In genomic region chr14:63908667-63909264, GRCh38 we compare ENCODE assay signal across 12 cellular contexts. TPM values are rescaled to one million over a fixed set of nuclear protein-coding genes. Genes with fewer than 3 reads are reported as not detected.
DNase-seq lines count a peak whose midpoint lies in the region; ATAC-seq and TF ChIP-seq lines count a peak whose summit lies in the region.
"Had no signal": no experiment of that assay in that cellular context is flagged by ENCODE, and none has a peak within 500 bp of the region (broad histone marks: within the 10 kb centered on the region; RNA-seq: fewer than 3 reads in every experiment).

No MANE protein-coding gene starts in this region.

- intact Hi-C loops in upper lobe of right lung (cut with DNase I): no loop called here

- no peak for TF ChIP-seq CTCF in upper lobe of right lung (IDR thresholded peaks at IDR 0.05)

- peak overlapping the region; percentile 15 for H3K27ac ChIP-seq in upper lobe of right lung
- H3K27ac ChIP-seq: gastrocnemius medialis had no signal

- H3K4me3 ChIP-seq in adipocyte (ENCODE audit: low read length) (peak overlapping the region; percentile 69), upper lobe of right lung (peak overlapping the region; percentile 20)

- H3K27me3 ChIP-seq in adipocyte (replicated peaks; ENCODE audit: control insufficient read depth, insufficient read depth, low read length): no peaks in the 10 kb centered on the region
- no peaks in the 10 kb centered on the region for H3K27me3 ChIP-seq in upper lobe of right lung
- H3K27me3 ChIP-seq: gastrocnemius medialis had no signal

- DNase-seq in activated naive CD4-positive, alpha-beta T cell treated with anti-CD3 and anti-CD28 coated beads, Interleukin-2, amount 50 U/mL, for 16 hours: no peak
- no peak for DNase-seq in adipocyte (ENCODE audit: low read depth)
- peak; percentile 14 to 23 for DNase-seq in lung microvascular endothelial cell (ENCODE audit: low read depth in 2 of 2)
- DNase-seq in upper lobe of right lung: no peak
- no peak for DNase-seq in SHP77 (lab: John Stamatoyannopoulos, UW)
- DNase-seq in AG08395 (ENCODE audit: low spot score): no peak
- DNase-seq: activated CD4-positive, alpha-beta T cell treated with anti-CD3 and anti-CD28 coated beads for 1 hour; gastrocnemius medialis; NCI-H2029 had no signal

- H3K4me1 Mint-ChIP-seq in activated naive CD4-positive, alpha-beta T cell treated with anti-CD3 and anti-CD28 coated beads, Interleukin-2, amount 50 U/mL, for 24 hours: peaks cover 83% of the 10 kb centered on the region

- peak overlapping the region; percentile 65 for H3K4me3 Mint-ChIP-seq in activated naive CD4-positive, alpha-beta T cell treated with anti-CD3 and anti-CD28 coated beads, Interleukin-2, amount 50 U/mL, for 24 hours
- H3K4me3 Mint-ChIP-seq: type B pancreatic cell had no signal

- H3K9me3 Mint-ChIP-seq in activated naive CD4-positive, alpha-beta T cell treated with anti-CD3 and anti-CD28 coated beads, Interleukin-2, amount 50 U/mL, for 24 hours: no peaks in the 10 kb centered on the region

- peak overlapping the region; percentile 84 for H3K27ac Mint-ChIP-seq in activated naive CD4-positive, alpha-beta T cell treated with anti-CD3 and anti-CD28 coated beads, Interleukin-2, amount 50 U/mL, for 24 hours
- H3K27ac Mint-ChIP-seq: type B pancreatic cell had no signal

- no peak overlapping the region for H3K9ac ChIP-seq in adipocyte (ENCODE audit: low read length)

- H3K4me1 ChIP-seq in adipocyte (ENCODE audit: control insufficient read depth, insufficient read depth, low read length) (peaks cover 28% of the 10 kb centered on the region), upper lobe of right lung (peaks cover 12% of the 10 kb centered on the region)

- H3K36me3 Mint-ChIP-seq in activated naive CD4-positive, alpha-beta T cell treated with anti-CD3 and anti-CD28 coated beads, Interleukin-2, amount 50 U/mL, for 24 hours: peaks cover 15% of the 10 kb centered on the region

- no peak for ATAC-seq in upper lobe of right lung
- no peak for ATAC-seq in GM21367 (IDR thresholded peaks at IDR 0.05; ENCODE audit: unreplicated experiment)
- ATAC-seq: gastrocnemius medialis had no signal

- no peaks in the 10 kb centered on the region for H3K9me3 ChIP-seq in adipocyte (ENCODE audit: control insufficient read depth, low read length)
- H3K9me3 ChIP-seq in upper lobe of right lung: no peaks in the 10 kb centered on the region
- H3K9me3 ChIP-seq: gastrocnemius medialis had no signal

- no peaks in the 10 kb centered on the region for H3K27me3 Mint-ChIP-seq in activated naive CD4-positive, alpha-beta T cell treated with anti-CD3 and anti-CD28 coated beads, Interleukin-2, amount 50 U/mL, for 24 hours
- H3K27me3 Mint-ChIP-seq: type B pancreatic cell had no signal

- no peaks in the 10 kb centered on the region for H3K36me3 ChIP-seq in adipocyte (ENCODE audit: control insufficient read depth, insufficient read depth, low read length, severe bottlenecking)
- H3K36me3 ChIP-seq in upper lobe of right lung: no peaks in the 10 kb centered on the region
- H3K36me3 ChIP-seq: gastrocnemius medialis had no signal

RNA-seq across cellular contexts. Expression of gene SYNE2, which starts 56.0 kb away (rescaled TPM):
- total RNA-seq in lung microvascular endothelial cell: 43.6 and 50.2 TPM in 2 replicates
- 121 TPM for total RNA-seq in upper lobe of right lung

Comparison
In these comparisons a context has a peak if more than half of its experiments do, and no peak if none do; other contexts are left out.
1. DNase-seq: peak in lung microvascular endothelial cell (2 of 2); none in activated naive CD4-positive, alpha-beta T cell treated with anti-CD3 and anti-CD28 coated beads, Interleukin-2, amount 50 U/mL, for 16 hours (single experiment), adipocyte (single experiment), upper lobe of right lung (single experiment), SHP77 (0 of 2) and AG08395 (single experiment).